9 cellular contexts compared by ENCODE assay signal in the genomic region with DNA sequence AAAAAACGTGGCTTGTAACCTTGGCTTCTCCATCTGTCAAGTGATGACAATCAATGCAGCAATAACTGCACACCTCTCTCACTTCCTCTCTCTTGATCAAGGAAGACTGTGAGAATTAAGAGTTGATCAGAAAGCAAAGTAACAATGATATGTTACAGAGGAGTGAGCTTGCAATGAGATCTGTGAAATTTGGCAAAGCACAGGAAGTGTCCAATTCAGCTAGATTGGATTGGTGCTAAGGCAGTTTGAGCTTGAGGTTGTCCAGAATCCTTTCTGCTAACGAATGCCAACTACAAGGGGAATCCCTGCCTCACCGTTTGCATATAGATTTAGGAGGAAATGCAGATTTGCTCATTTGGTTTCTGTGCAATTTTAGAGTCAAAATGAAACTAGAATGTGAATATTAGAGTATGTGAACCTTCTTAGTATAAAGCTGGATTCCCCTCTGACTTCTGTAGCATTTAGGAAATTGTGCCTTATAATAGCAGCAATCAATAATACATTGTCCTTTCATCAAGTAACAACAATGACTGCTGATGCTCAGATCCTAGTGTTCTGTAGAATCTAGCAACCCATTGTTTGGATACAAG.
DNase-seq lines count a peak whose midpoint lies in the region; ATAC-seq and TF ChIP-seq lines count a peak whose summit lies in the region.
"Had no signal": no experiment of that assay in that cellular context is flagged by ENCODE, and none has a peak within 500 bp of the region (broad histone marks: within the 10 kb centered on the region; RNA-seq: fewer than 3 reads in every experiment).

No MANE protein-coding gene starts in this region.

- H3K27me3 ChIP-seq in layer of hippocampus (ENCODE audit: control insufficient read depth, insufficient read depth, low read length), result no peaks in the 10 kb centered on the region
- no peaks in the 10 kb centered on the region for H3K27me3 ChIP-seq in psoas muscle (ENCODE audit: insufficient read depth in 3 of 3, low read length in 2 of 3)
- H3K27me3 ChIP-seq: colonic mucosa had no signal

- TF ChIP-seq CTCF in psoas muscle (IDR thresholded peaks at IDR 0.05), result no peak

- H3K27ac ChIP-seq in layer of hippocampus (ENCODE audit: low read depth, low read length) (peak overlapping the region; percentile 93), psoas muscle (no peak overlapping the region)
- H3K27ac ChIP-seq: colonic mucosa had no signal

- peak; percentile 53 for ATAC-seq in GM18861 (IDR thresholded peaks at IDR 0.05; ENCODE audit: unreplicated experiment)
- ATAC-seq in GM21529 (IDR thresholded peaks at IDR 0.05; ENCODE audit: unreplicated experiment), result peak; percentile 62
- peak; percentile 43 for ATAC-seq in HG03521 (IDR thresholded peaks at IDR 0.05; ENCODE audit: unreplicated experiment)
- ATAC-seq in psoas muscle, result no peak

- 38 to 55% (median 46%) methylated on average over 3 of the region's 3 CpGs for WGBS in psoas muscle, 3 donors

- DNase-seq in HuH-7.5 (ENCODE audit: low spot score) (no peak), DMS 273 treated with DMSO at 0.1 percent for 48 hours (lab: John Stamatoyannopoulos, UW) (no peak), psoas muscle (no peak)
- DNase-seq in activated effector memory CD4-positive, alpha-beta T cell treated with Interleukin-2 at 50 U/mL for 16 hours, result no peak
- DNase-seq: colonic mucosa had no signal

- intact Hi-C loops in psoas muscle (cut with DNase I), result no loop called here

- no peak overlapping the region for H3K4me3 ChIP-seq in psoas muscle
- H3K4me3 ChIP-seq: colonic mucosa had no signal

- no peaks in the 10 kb centered on the region for H3K9me3 ChIP-seq in psoas muscle
- H3K9me3 ChIP-seq: colonic mucosa had no signal

- H3K4me1 ChIP-seq in psoas muscle, result no peaks in the 10 kb centered on the region
- H3K4me1 ChIP-seq: colonic mucosa had no signal

- H3K36me3 ChIP-seq in psoas muscle (ENCODE audit: insufficient read depth in 1 of 2, low read depth in 1 of 2), result no peaks in the 10 kb centered on the region
- H3K36me3 ChIP-seq: colonic mucosa had no signal

Comparison
In these comparisons a context has a peak if more than half of its experiments do, and no peak if none do; other contexts are left out.
1. ATAC-seq: peak in GM18861 (single experiment), GM21529 (single experiment) and HG03521 (single experiment); none in psoas muscle (0 of 4).